In genomic region chr14:95491936-95492608, GRCh38 we compare ENCODE assay signal across 21 cellular contexts. TPM values are rescaled to one million over a fixed set of nuclear protein-coding genes. Genes with fewer than 3 reads are reported as not detected.
DNase-seq lines count a peak whose midpoint lies in the region; ATAC-seq, FAIRE-seq and TF ChIP-seq lines count a peak whose summit lies in the region.
"Had no signal": no experiment of that assay in that cellular context is flagged by ENCODE, and none has a peak within 500 bp of the region (broad histone marks: within the 10 kb centered on the region; RNA-seq: fewer than 3 reads in every experiment).

No MANE protein-coding gene starts in this region.

- POLR2A ChIA-PET in K562 (lab: Yijun Ruan, JAX) = interaction anchor here (0.8 kb wide), 1 partner anchor 49 kb away, joined by 3 read pairs; no protein-coding TSS in a partner anchor

- H3K36me3 ChIP-seq in BLaER1 (peaks cover 71% of the 10 kb centered on the region), K562 (ENCODE audit: control insufficient read depth, insufficient read depth, low read length) (no peaks in the 10 kb centered on the region), subcutaneous abdominal adipose tissue (ENCODE audit: control insufficient read depth in 5 of 5, insufficient read depth in 5 of 5, low read length in 5 of 5) (peaks cover 0 to 5% (median 0%) of the 10 kb centered on the region in 5 donors), brain microvascular endothelial cell (replicated peaks) (no peaks in the 10 kb centered on the region)
- H3K36me3 ChIP-seq: MG63 had no signal

- no peak overlapping the region for H3K9ac ChIP-seq in BLaER1
- no peak overlapping the region for H3K9ac ChIP-seq in K562 (ENCODE audit: insufficient read depth in 1 of 2, low read depth in 2 of 2, low read length in 2 of 2)
- H3K9ac ChIP-seq in subcutaneous abdominal adipose tissue (ENCODE audit: low read length in 5 of 5) = no peak overlapping the region

- H3K27ac ChIP-seq in BLaER1 (no peak overlapping the region), K562 (ENCODE audit: extremely low read depth, low read depth, low read length) (no peak overlapping the region), subcutaneous abdominal adipose tissue (ENCODE audit: low read depth, low read length) (peak overlapping the region; percentile 84), brain microvascular endothelial cell (no peak overlapping the region)
- H3K27ac ChIP-seq: A549, SJCRH30 had no signal

- CTCF ChIA-PET in K562 (lab: Yijun Ruan, JAX; ENCODE audit: low intra/inter-chr PET ratio) = no interaction called here

- H3K9me1 ChIP-seq in K562 (ENCODE audit: control insufficient read depth, insufficient read depth, low read length) = no peaks in the 10 kb centered on the region

- peaks cover 15% of the 10 kb centered on the region for H3K9me3 ChIP-seq in BLaER1
- H3K9me3 ChIP-seq in K562 (replicated peaks; ENCODE audit: control insufficient read depth, insufficient read depth, low read depth, low read length) = no peaks in the 10 kb centered on the region
- H3K9me3 ChIP-seq in subcutaneous abdominal adipose tissue (ENCODE audit: control insufficient read depth in 5 of 5, low read length in 5 of 5) = no peaks in the 10 kb centered on the region
- H3K9me3 ChIP-seq: A549, MG63 had no signal

- intact Hi-C loops in K562 (cut with micrococcal nuclease) = no loop called here

- no peak overlapping the region for H3K4me3 ChIP-seq in BLaER1
- no peak overlapping the region for H3K4me3 ChIP-seq in K562
- no peak overlapping the region for H3K4me3 ChIP-seq in subcutaneous abdominal adipose tissue (ENCODE audit: low read depth in 1 of 5, low read length in 5 of 5)
- no peak overlapping the region for H3K4me3 ChIP-seq in brain microvascular endothelial cell (ENCODE audit: low read depth, low read length)
- H3K4me3 ChIP-seq: A549, MG63, SJCRH30 had no signal

- H3K27me3 ChIP-seq in BLaER1 = no peaks in the 10 kb centered on the region
- peaks cover 0 to 5% of the 10 kb centered on the region in 2 experiments; a peak in 2 of 5 replicates for H3K27me3 ChIP-seq in K562 (ENCODE audit: control insufficient read depth in 2 of 2, insufficient read depth in 2 of 2, low read length in 2 of 2)
- no peaks in the 10 kb centered on the region for H3K27me3 ChIP-seq in subcutaneous abdominal adipose tissue (ENCODE audit: control insufficient read depth in 5 of 5, insufficient read depth in 4 of 5, low read length in 5 of 5)
- H3K27me3 ChIP-seq in brain microvascular endothelial cell (replicated peaks) = no peaks in the 10 kb centered on the region
- H3K27me3 ChIP-seq: MG63, SJCRH30 had no signal

- no TSS peak for BruUV-seq in K562 (replicated peaks; lab: Mats Ljungman, UMichigan)

- TF ChIP-seq EP300 in K562 (IDR thresholded peaks at IDR 0.05; ENCODE audit: low read length) = no peak

- H3K4me1 ChIP-seq in BLaER1 (peaks cover 93% of the 10 kb centered on the region), K562 (replicated peaks in 1 of 2; ENCODE audit: control insufficient read depth in 2 of 2, insufficient read depth in 2 of 2, low read length in 2 of 2) (no peaks in the 10 kb centered on the region), subcutaneous abdominal adipose tissue (ENCODE audit: control insufficient read depth in 5 of 5, insufficient read depth in 5 of 5, low read length in 5 of 5) (peaks cover 28 to 66% (median 54%) of the 10 kb centered on the region in 5 donors)

- DNase-seq in GM18507 (ENCODE audit: extremely low spot score, insufficient read length, low read depth) (no peak), K562 (ENCODE audit: extremely low read depth in 1 of 4, low spot score in 3 of 4) (no peak), brain microvascular endothelial cell (no peak), NCI-H1417 treated with DMSO at 0.1 percent for 48 hours (lab: John Stamatoyannopoulos, UW) (no peak)
- DNase-seq: DMS153; KG1; MG63; NCI-H1105 treated with DMSO at 0.1 percent for 48 hours; NCI-H2029 treated with DMSO at 0.1 percent for 48 hours; NCI-H446 treated with DMSO at 0.1 percent for 48 hours; NCI-H526; NCI-H82; NK-92 treated with Interleukin-12 subunit alpha and Interleukin-12 subunit beta, amount 100 ng/mL, for 24 hours; PC-3; SJCRH30; T-cell had no signal

- TF ChIP-seq POLR2A in K562 (conservative IDR thresholded peaks at IDR 0.05) = no peak

- H4K20me1 ChIP-seq in BLaER1 = peaks cover 99% of the 10 kb centered on the region
- H4K20me1 ChIP-seq in K562 (replicated peaks; ENCODE audit: control insufficient read depth, insufficient read depth, low read length) = no peaks in the 10 kb centered on the region; the same call in 1 of the 2 replicates

- in situ Hi-C loops in K562 (cut with MboI) (no loop called here), brain microvascular endothelial cell (cut with HindIII; ENCODE audit: low pct_ligation_motif_present, low sequenced_read_pairs) (no loop called here)

- H3K79me2 ChIP-seq in K562 (ENCODE audit: control insufficient read depth, insufficient read depth, low read length) = no peaks in the 10 kb centered on the region

- ATAC-seq in K562 = no peak
- no peak for ATAC-seq in HG03565 (IDR thresholded peaks at IDR 0.05; ENCODE audit: unreplicated experiment)
- ATAC-seq: A549, T-cell had no signal

- H3K4me2 ChIP-seq in BLaER1 = 0 out of 2 replicates have a peak overlapping the region, but pooled peaks have one; percentile 85
- no peak overlapping the region for H3K4me2 ChIP-seq in K562 (ENCODE audit: insufficient read depth, low read length)

- no peak overlapping the region for H2AFZ ChIP-seq in K562 (ENCODE audit: low read depth, low read length)

- no peak for TF ChIP-seq RAD21 in K562 (CRISPR knock-in tag; conservative IDR thresholded peaks at IDR 0.05 in 1 of 2, IDR thresholded peaks at IDR 0.05 in 1 of 2)

- TF ChIP-seq CTCF in K562 (IDR thresholded peaks at IDR 0.05 in 2 of 3, conservative IDR thresholded peaks at IDR 0.05 in 1 of 3; ENCODE audit: insufficient read depth in 2 of 3, low read depth in 1 of 3, low read length in 3 of 3) = no peak
- no peak for TF ChIP-seq CTCF in brain microvascular endothelial cell (IDR thresholded peaks at IDR 0.05; ENCODE audit: low read depth, low read length, missing control alignments)

- FAIRE-seq in GM18507 (lab: Jason Lieb, UNC) (peak; percentile 15), K562 (lab: Jason Lieb, UNC) (no peak)
- FAIRE-seq: A549, H54 had no signal

- WGBS in K562 (ENCODE audit: insufficient coverage, low coverage, missing lambda C conversion rate) = 0% methylated on average over 2 of the region's 2 CpGs

TF ChIP-seq in K562, 482 proteins besides CTCF, POLR2A, EP300 and RAD21:
- TF ChIP-seq IRF2 (CRISPR knock-in tag; IDR thresholded peaks at IDR 0.05) = no peak
- peak; percentile 45 for TF ChIP-seq ZNF146 (CRISPR knock-in tag; IDR thresholded peaks at IDR 0.05; ENCODE audit: unreplicated experiment)
- TF ChIP-seq RFX1 (IDR thresholded peaks at IDR 0.05) = no peak
- no peak for TF ChIP-seq YY1 (IDR thresholded peaks at IDR 0.05; ENCODE audit: borderline replicate concordance in 1 of 3, control insufficient read depth in 1 of 3, extremely low read depth in 1 of 3, insufficient read depth in 3 of 3, insufficient read length in 1 of 3, insufficient replicate concordance in 2 of 3, low read depth in 1 of 3, low read length in 2 of 3)

RNA-seq across cellular contexts. Expression of gene SYNE3, which starts 24.4 kb away (rescaled TPM):
- 2.1 and 2.6 TPM in 2 replicates for total RNA-seq in K562 (2011; cell fraction: chromatin; rRNA removed; ENCODE audit: low replicate concordance)
- 1.2 and 1.3 TPM in 2 replicates for total RNA-seq in K562 (2011; cell fraction: nucleolus; rRNA removed)
- 1.8 and 2.3 TPM in 2 replicates for total RNA-seq in K562 (2011; cell fraction: nucleoplasm; rRNA removed)
- total RNA-seq in K562 (2014; rRNA removed) (0.94 and 2.7 TPM in 2 replicates), K562 (2014; rRNA removed; fragmentation: Illumina TruSeq; extraction: Trizol) (0.55 and 0.67 TPM in 2 replicates), K562 (2015; rRNA removed; fragmentation: Illumina TruSeq; extraction: Trizol) (0.47 and 0.79 TPM in 2 replicates), K562 (2021) (2.2 and 3.1 TPM in 2 replicates)
- polyA plus RNA-seq in K562 (2011; rRNA removed) (0.15 and 0.95 TPM in 2 replicates), K562 (2014; fragmentation: Illumina TruSeq; extraction: Trizol) (0.61 and 0.71 TPM in 2 replicates), K562 (2014; fragmentation: Nextera tagmentation; extraction: Ambion mirVana) (under 1 TPM; 0.04 to 0.08 TPM), K562 (2014; rRNA removed) (1.7 and 1.8 TPM in 2 replicates)
- 0.10 and 0.47 TPM in 2 replicates for polyA plus RNA-seq in K562 (2011; cell fraction: cytosol; rRNA removed)
- 0.40 and 1.4 TPM in 2 replicates for polyA plus RNA-seq in K562 (2011; cell fraction: nucleus; rRNA removed)
- 1.1 and 2.8 TPM in 2 replicates for polyA plus RNA-seq in K562 (2012)
- polyA minus RNA-seq in K562 (2011; rRNA and poly(A)+ RNA removed) = 0.14 and 1.0 TPM in 2 replicates
- polyA minus RNA-seq in K562 (2011; cell fraction: cytosol; rRNA and poly(A)+ RNA removed) = 0.82 TPM in 1 of 2 replicates, not detected in the other
- polyA minus RNA-seq in K562 (2011; cell fraction: nucleus; rRNA and poly(A)+ RNA removed) = 0.13 and 2.0 TPM in 2 replicates

RNA-seq across cellular contexts. Expression of gene GLRX5, which starts 42.8 kb away (rescaled TPM):
- total RNA-seq in K562 (2011; cell fraction: chromatin; rRNA removed; ENCODE audit: low replicate concordance) = 11.5 and 14.3 TPM in 2 replicates
- total RNA-seq in K562 (2011; cell fraction: nucleolus; rRNA removed) = 8.3 and 11.6 TPM in 2 replicates
- total RNA-seq in K562 (2011; cell fraction: nucleoplasm; rRNA removed) = 19.2 and 24.9 TPM in 2 replicates
- 78.4 and 97.8 TPM in 2 replicates for total RNA-seq in K562 (2014; rRNA removed)
- 85.5 and 97.4 TPM in 2 replicates for total RNA-seq in K562 (2014; rRNA removed; fragmentation: Illumina TruSeq; extraction: Trizol)
- total RNA-seq in K562 (2015; rRNA removed; fragmentation: Illumina TruSeq; extraction: Trizol) = 56.4 and 57.9 TPM in 2 replicates
- total RNA-seq in K562 (2021) = 66.8 and 68.0 TPM in 2 replicates
- polyA plus RNA-seq in K562 (2011; rRNA removed) = 63.8 and 85.2 TPM in 2 replicates
- polyA plus RNA-seq in K562 (2011; cell fraction: cytosol; rRNA removed) = 31.1 and 72.2 TPM in 2 replicates
- polyA plus RNA-seq in K562 (2011; cell fraction: nucleus; rRNA removed) = 9.8 and 21.8 TPM in 2 replicates
- polyA plus RNA-seq in K562 (2012) = 53.4 and 78.6 TPM in 2 replicates
- polyA plus RNA-seq in K562 (2014; fragmentation: Illumina TruSeq; extraction: Trizol) = 92.8 and 96.8 TPM in 2 replicates
- polyA plus RNA-seq in K562 (2014; fragmentation: Nextera tagmentation; extraction: Ambion mirVana) = 10 to 100 TPM; 16.7 to 20.0 TPM
- polyA plus RNA-seq in K562 (2014; rRNA removed) = 66.4 and 73.9 TPM in 2 replicates
- polyA minus RNA-seq in K562 (2011; rRNA and poly(A)+ RNA removed) = 32.8 and 34.4 TPM in 2 replicates
- 17.5 and 24.9 TPM in 2 replicates for polyA minus RNA-seq in K562 (2011; cell fraction: cytosol; rRNA and poly(A)+ RNA removed)
- 5.8 and 14.6 TPM in 2 replicates for polyA minus RNA-seq in K562 (2011; cell fraction: nucleus; rRNA and poly(A)+ RNA removed)
